27 cellular contexts compared by ENCODE assay signal in the genomic region with DNA sequence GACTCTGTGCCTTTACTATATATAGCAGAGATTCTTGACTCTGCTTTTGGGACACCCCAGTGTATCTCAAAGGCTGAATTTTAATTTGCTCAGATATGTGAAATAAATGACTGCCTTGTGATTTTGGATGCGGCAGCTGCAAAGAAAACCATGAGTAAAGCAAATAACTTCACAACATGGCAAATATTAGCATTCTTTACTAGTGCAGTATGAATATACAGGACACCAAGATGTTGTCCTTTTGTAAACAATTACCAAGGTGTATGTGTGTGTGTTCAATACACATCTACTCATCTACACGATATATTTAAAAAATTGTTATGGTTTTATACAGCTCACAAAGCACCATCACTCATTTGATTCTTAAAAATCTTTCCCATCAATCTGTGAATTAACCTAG.
"Had no signal": no experiment of that assay in that cellular context is flagged by ENCODE, and none has a peak within 500 bp of the region (broad histone marks: within the 10 kb centered on the region; RNA-seq: fewer than 3 reads in every experiment).

No MANE protein-coding gene starts in this region.

- H3K4me3 ChIP-seq: cardiac muscle cell, colonic mucosa, esophagus squamous epithelium, gastroesophageal sphincter, heart right ventricle had no signal

- H3K36me3 ChIP-seq: cardiac muscle cell, colonic mucosa, esophagus squamous epithelium, gastroesophageal sphincter, heart right ventricle, WERI-Rb-1 had no signal

- DNase-seq: activated B cell treated with CpG ODN at 0.5 μM for 24 hours; activated CD4-positive, alpha-beta T cell treated with anti-CD3 and anti-CD28 coated beads for 48 hours; activated CD4-positive, alpha-beta T cell treated with anti-CD3 and anti-CD28 coated beads, Interleukin-2, amount 50 U/mL, for 1 hour; activated CD4-positive, alpha-beta T cell treated with anti-CD3 and anti-CD28 coated beads, Interleukin-2, amount 50 U/mL, for 48 hours; activated CD8-positive, alpha-beta memory T cell treated with anti-CD3 and anti-CD28 coated beads for 24 hours; activated CD8-positive, alpha-beta T cell treated with anti-CD3 and anti-CD28 coated beads for 36 hours; activated effector memory CD4-positive, alpha-beta T cell treated with Interleukin-2 at 50 U/mL for 16 hours; activated gamma-delta T cell treated with Interleukin-2 at 50 U/mL for 16 hours; activated naive CD4-positive, alpha-beta T cell treated with anti-CD3 and anti-CD28 coated beads, Interleukin-2, amount 50 U/mL, for 16 hours; activated naive CD4-positive, alpha-beta T cell treated with Interleukin-2 at 50 U/mL for 16 hours; activated T-cell treated with anti-CD3 and anti-CD28 coated beads, Interleukin-2, amount 50 U/mL, for 4 hours; amniotic stem cell; anterior cingulate cortex; central memory CD4-positive, alpha-beta T cell; cerebellar nuclear complex; colonic mucosa; effector CD8-positive, alpha-beta T cell; esophagus squamous epithelium; foreskin melanocyte; heart right ventricle; T-helper 9 cell; WERI-Rb-1 had no signal

- H3K27me3 ChIP-seq: colonic mucosa, esophagus squamous epithelium, gastroesophageal sphincter, heart right ventricle had no signal

- H3K27ac ChIP-seq: cardiac muscle cell, colonic mucosa, epithelial cell of prostate, esophagus squamous epithelium, gastroesophageal sphincter, heart right ventricle, WERI-Rb-1 had no signal

- ATAC-seq: activated CD4-positive, CD25-positive, alpha-beta regulatory T cell treated with anti-CD3 and anti-CD28 coated beads, Interleukin-2, amount 50 U/mL, for 24 hours; activated CD8-positive, alpha-beta T cell treated with anti-CD3 and anti-CD28 coated beads for 36 hours; activated T-cell treated with anti-CD3 and anti-CD28 coated beads, Interleukin-2, amount 50 U/mL, for 4 hours; activated T-helper 17 cell treated with anti-CD3 and anti-CD28 coated beads, Interleukin-2, amount 50 U/mL, for 72 hours; gastroesophageal sphincter; heart right ventricle had no signal

- H3K9me3 ChIP-seq: colonic mucosa, esophagus squamous epithelium, gastroesophageal sphincter, heart right ventricle had no signal

- H3K4me1 ChIP-seq: colonic mucosa, esophagus squamous epithelium, gastroesophageal sphincter had no signal
